ENCODE assay signal across 8 cellular contexts in the genomic region with DNA sequence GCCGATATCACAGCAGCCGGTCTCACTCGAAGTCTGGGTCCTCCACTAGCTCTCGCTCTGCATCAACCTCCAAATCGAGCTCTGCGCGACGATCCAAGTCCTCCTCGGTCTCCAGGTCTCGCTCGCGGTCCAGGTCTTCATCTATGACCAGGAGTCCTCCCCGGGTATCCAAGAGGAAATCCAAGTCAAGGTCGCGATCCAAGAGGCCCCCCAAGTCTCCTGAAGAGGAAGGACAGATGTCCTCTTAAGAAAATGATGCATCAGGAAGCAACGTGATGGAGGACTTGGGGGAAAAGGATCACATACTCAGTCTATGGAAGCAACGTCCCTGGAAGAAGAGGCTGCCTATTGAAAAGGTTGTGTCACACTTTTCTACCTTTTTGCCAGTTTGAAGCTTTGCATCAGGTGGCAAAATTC. TPM values are rescaled to one million over a fixed set of nuclear protein-coding genes. Genes with fewer than 3 reads are reported as not detected.
A peak's percentile ranks its signal among the peaks of the same experiment; 100 is the strongest.
DNase-seq lines count a peak whose midpoint lies in the region; ATAC-seq and TF ChIP-seq lines count a peak whose summit lies in the region.

No MANE protein-coding gene starts in this region.

- peaks cover 25% of the 10 kb centered on the region for H3K4me1 Mint-ChIP-seq in activated CD4-positive, alpha-beta memory T cell treated with anti-CD3 and anti-CD28 coated beads, Interleukin-2, amount 10 ng/mL, durations not matched to agents 7 days and 5 days

- H3K4me3 Mint-ChIP-seq in activated CD4-positive, alpha-beta memory T cell treated with anti-CD3 and anti-CD28 coated beads, Interleukin-2, amount 10 ng/mL, durations not matched to agents 7 days and 5 days, result peak overlapping the region; percentile 92

- peak overlapping the region; percentile 90 for H3K4me3 ChIP-seq in parathyroid adenoma (ENCODE audit: low read depth, low read length)

- H3K9ac ChIP-seq in parathyroid adenoma, result peak overlapping the region; percentile 76

- H3K9me3 ChIP-seq in parathyroid adenoma (ENCODE audit: control insufficient read depth, low read length), result no peaks in the 10 kb centered on the region

- no peaks in the 10 kb centered on the region for H3K27me3 Mint-ChIP-seq in activated CD4-positive, alpha-beta memory T cell treated with anti-CD3 and anti-CD28 coated beads, Interleukin-2, amount 10 ng/mL, durations not matched to agents 7 days and 5 days

- H3K79me2 ChIP-seq in parathyroid adenoma, result peaks cover 2% of the 10 kb centered on the region

- H3K27me3 ChIP-seq in parathyroid adenoma (ENCODE audit: control insufficient read depth, insufficient read depth, low read length), result no peaks in the 10 kb centered on the region

- peaks cover 14% of the 10 kb centered on the region for H3K36me3 Mint-ChIP-seq in activated CD4-positive, alpha-beta memory T cell treated with anti-CD3 and anti-CD28 coated beads, Interleukin-2, amount 10 ng/mL, durations not matched to agents 7 days and 5 days (ENCODE audit: low read depth)

- peak overlapping the region; percentile 83 for H3K4me2 ChIP-seq in parathyroid adenoma (ENCODE audit: low read length)

- peak overlapping the region; percentile 93 for H2AFZ ChIP-seq in parathyroid adenoma

- no peaks in the 10 kb centered on the region for H3K9me3 Mint-ChIP-seq in activated CD4-positive, alpha-beta memory T cell treated with anti-CD3 and anti-CD28 coated beads, Interleukin-2, amount 10 ng/mL, durations not matched to agents 7 days and 5 days

- CTCF ChIA-PET in activated CD4-positive, alpha-beta memory T cell treated with anti-CD3 and anti-CD28 coated beads, Interleukin-2, amount 10 ng/mL, durations not matched to agents 7 days and 5 days (lab: Charles Lee), result interaction anchor here (0.6 to 9.3 kb wide), 24 partner anchors 9 to 724 kb away, joined by 3 to 167 read pairs (median 6); a partner anchor contains a TSS

- peak overlapping the region; percentile 97 for H3K27ac ChIP-seq in parathyroid adenoma

- no peaks in the 10 kb centered on the region for H3K36me3 ChIP-seq in parathyroid adenoma (ENCODE audit: control insufficient read depth, insufficient read depth, low read length)

- TF ChIP-seq CTCF in parathyroid adenoma (IDR thresholded peaks at IDR 0.05), result no peak

- no peak for ATAC-seq in GM18868 (IDR thresholded peaks at IDR 0.05; ENCODE audit: unreplicated experiment)

- POLR2A ChIA-PET in activated CD4-positive, alpha-beta memory T cell treated with anti-CD3 and anti-CD28 coated beads, Interleukin-2, amount 10 ng/mL, durations not matched to agents 7 days and 5 days (lab: Charles Lee), result interaction anchor here (0.7 to 11.4 kb wide), 35 partner anchors 9 to 1327 kb away, joined by 3 to 253 read pairs (median 5); a partner anchor contains a TSS

- H3K27ac Mint-ChIP-seq in activated CD4-positive, alpha-beta memory T cell treated with anti-CD3 and anti-CD28 coated beads, Interleukin-2, amount 10 ng/mL, durations not matched to agents 7 days and 5 days, result peak overlapping the region; percentile 94

- H3K4me1 ChIP-seq in parathyroid adenoma, result no peaks in the 10 kb centered on the region

- DNase-seq in Ammon's horn (ENCODE audit: low spot score), result peak; percentile 43
- peak; percentile 33 for DNase-seq in HCEC 1CT
- DNase-seq in activated CD4-positive, alpha-beta memory T cell treated with anti-CD3 and anti-CD28 coated beads, Interleukin-2, amount 10 ng/mL, durations not matched to agents 7 days and 5 days, result no peak
- peak; percentile 51 for DNase-seq in foreskin melanocyte
- no peak for DNase-seq in DMS53 (lab: John Stamatoyannopoulos, UW)
- no peak for DNase-seq in NCI-H1048 (lab: John Stamatoyannopoulos, UW)

RNA-seq across cellular contexts. Expression of a gene that starts 1.1 kb away (rescaled TPM):
- total RNA-seq in activated CD4-positive, alpha-beta memory T cell treated with anti-CD3 and anti-CD28 coated beads, Interleukin-2, amount 10 ng/mL, durations not matched to agents 7 days and 5 days, result 10 to 100 TPM; 33.0 to 34.7 TPM

RNA-seq across cellular contexts. Expression of a gene that starts 18.6 kb away (rescaled TPM):
- not detected for total RNA-seq in activated CD4-positive, alpha-beta memory T cell treated with anti-CD3 and anti-CD28 coated beads, Interleukin-2, amount 10 ng/mL, durations not matched to agents 7 days and 5 days

RNA-seq across cellular contexts. Expression of a gene that starts 21.8 kb away (rescaled TPM):
- 10 to 100 TPM; 20.6 to 22.2 TPM for total RNA-seq in activated CD4-positive, alpha-beta memory T cell treated with anti-CD3 and anti-CD28 coated beads, Interleukin-2, amount 10 ng/mL, durations not matched to agents 7 days and 5 days

RNA-seq across cellular contexts. Expression of a gene that starts 42.8 kb away (rescaled TPM):
- total RNA-seq in activated CD4-positive, alpha-beta memory T cell treated with anti-CD3 and anti-CD28 coated beads, Interleukin-2, amount 10 ng/mL, durations not matched to agents 7 days and 5 days, result not detected

Comparison
In these comparisons a context has a peak if more than half of its experiments do, and no peak if none do; other contexts are left out.
1. DNase-seq: peak in Ammon's horn (single experiment), HCEC 1CT (single experiment) and foreskin melanocyte (single experiment); none in activated CD4-positive, alpha-beta memory T cell treated with anti-CD3 and anti-CD28 coated beads, Interleukin-2, amount 10 ng/mL, durations not matched to agents 7 days and 5 days (single experiment), DMS53 (single experiment) and NCI-H1048 (single experiment).